9 cellular contexts compared by ENCODE assay signal in the genomic region with DNA sequence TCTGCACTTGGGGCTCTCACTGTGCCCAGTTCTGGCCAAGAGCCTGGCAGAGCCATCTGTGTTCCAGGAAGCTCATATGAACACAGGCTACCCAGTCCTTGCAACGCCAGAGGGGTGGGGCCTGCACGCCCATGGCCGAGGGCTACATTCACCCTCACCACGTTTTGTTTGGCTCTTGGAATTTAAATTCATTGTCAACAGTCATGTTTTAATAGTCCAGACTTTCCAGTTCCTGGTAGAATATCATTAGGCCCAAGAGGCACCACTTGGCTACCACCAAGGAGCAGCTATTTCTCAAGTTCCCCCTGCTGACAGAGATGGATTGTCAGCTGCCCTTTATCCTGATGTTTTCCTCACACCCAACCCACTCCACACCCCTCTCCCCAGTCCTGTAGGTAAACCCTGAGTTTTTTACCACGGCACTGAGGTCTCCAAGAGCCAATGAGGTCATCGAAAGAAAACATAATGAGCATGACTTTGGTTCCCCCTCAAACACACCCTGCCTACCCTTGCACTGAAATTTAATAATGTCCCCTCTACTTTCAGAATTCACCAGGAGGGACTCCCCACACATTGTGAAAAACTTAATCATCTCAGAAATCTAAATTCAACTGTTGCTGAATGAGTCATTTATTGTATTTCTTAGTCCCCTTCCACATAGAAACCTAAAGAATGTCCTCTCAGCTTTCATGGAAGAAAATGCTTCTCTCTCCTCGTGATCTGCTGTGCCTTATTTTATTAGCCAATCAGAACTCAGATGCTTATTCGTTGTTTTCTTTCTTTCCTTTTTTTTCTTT.
DNase-seq lines count a peak whose midpoint lies in the region; ATAC-seq and TF ChIP-seq lines count a peak whose summit lies in the region.
"Had no signal": no experiment of that assay in that cellular context is flagged by ENCODE, and none has a peak within 500 bp of the region (broad histone marks: within the 10 kb centered on the region; RNA-seq: fewer than 3 reads in every experiment).

No MANE protein-coding gene starts in this region.

- no peaks in the 10 kb centered on the region for H3K27me3 ChIP-seq in GM23338 (ENCODE audit: insufficient read depth)

- H3K4me1 ChIP-seq in GM23338 (ENCODE audit: insufficient read depth), result peaks cover 12% of the 10 kb centered on the region

- DNase-seq in Ammon's horn (ENCODE audit: low spot score) (peak; percentile 41), islet precursor cell (peak; percentile 48), cortex of kidney (lab: John Stamatoyannopoulos, UW) (no peak), NK-92 (lab: John Stamatoyannopoulos, UW; ENCODE audit: unreplicated experiment) (no peak), GM23338 (ENCODE audit: low spot score) (no peak)
- DNase-seq in activated CD4-positive, alpha-beta T cell treated with anti-CD3 and anti-CD28 coated beads, Interleukin-2, amount 10 ng/mL, durations not matched to agents 7 days and 5 days, result no peak

- ATAC-seq in GM21529 (IDR thresholded peaks at IDR 0.05; ENCODE audit: unreplicated experiment), result peak; percentile 71
- ATAC-seq in activated T-helper 17 cell treated with anti-CD3 and anti-CD28 coated beads, Interleukin-2, amount 50 U/mL, for 72 hours (replicated peaks), result peak; percentile 94
- ATAC-seq in GM23338, result no peak

- H3K27me3 Mint-ChIP-seq in activated T-helper 17 cell treated with anti-CD3 and anti-CD28 coated beads, Interleukin-2, amount 50 U/mL, for 72 hours, result no peaks in the 10 kb centered on the region
- H3K27me3 Mint-ChIP-seq in GM23338 (ENCODE audit: insufficient read depth, low read depth, poor library complexity), result peaks cover 15% of the 10 kb centered on the region
- no peaks in the 10 kb centered on the region for H3K27me3 Mint-ChIP-seq in activated CD4-positive, alpha-beta T cell treated with anti-CD3 and anti-CD28 coated beads, Interleukin-2, amount 10 ng/mL, durations not matched to agents 7 days and 5 days

- H3K27ac Mint-ChIP-seq in activated T-helper 17 cell treated with anti-CD3 and anti-CD28 coated beads, Interleukin-2, amount 50 U/mL, for 72 hours, result peak overlapping the region; percentile 27
- H3K27ac Mint-ChIP-seq in GM23338, result no peak overlapping the region
- no peak overlapping the region for H3K27ac Mint-ChIP-seq in activated CD4-positive, alpha-beta T cell treated with anti-CD3 and anti-CD28 coated beads, Interleukin-2, amount 10 ng/mL, durations not matched to agents 7 days and 5 days
- H3K27ac Mint-ChIP-seq: dendritic cell treated with granulocyte-macrophage colony-stimulating factor and Interleukin-4, amounts not matched to agents 40 ng/mL and 50 ng/mL, for 4 days had no signal

- no peaks in the 10 kb centered on the region for H3F3A ChIP-seq in GM23338 (replicated peaks; ENCODE audit: low read depth)

- H3K4me2 ChIP-seq in GM23338, result no peak overlapping the region

- POLR2A ChIA-PET in activated CD4-positive, alpha-beta T cell treated with anti-CD3 and anti-CD28 coated beads, Interleukin-2, amount 10 ng/mL, durations not matched to agents 7 days and 5 days (lab: Charles Lee), result no interaction called here

- no peaks in the 10 kb centered on the region for H3K9me3 Mint-ChIP-seq in activated T-helper 17 cell treated with anti-CD3 and anti-CD28 coated beads, Interleukin-2, amount 50 U/mL, for 72 hours
- no peaks in the 10 kb centered on the region for H3K9me3 Mint-ChIP-seq in GM23338
- H3K9me3 Mint-ChIP-seq in activated CD4-positive, alpha-beta T cell treated with anti-CD3 and anti-CD28 coated beads, Interleukin-2, amount 10 ng/mL, durations not matched to agents 7 days and 5 days, result no peaks in the 10 kb centered on the region
- H3K9me3 Mint-ChIP-seq: dendritic cell treated with granulocyte-macrophage colony-stimulating factor and Interleukin-4, amounts not matched to agents 40 ng/mL and 50 ng/mL, for 4 days had no signal

- no peaks in the 10 kb centered on the region for H4K20me1 ChIP-seq in GM23338 (replicated peaks; ENCODE audit: insufficient read depth)

- H3K79me2 ChIP-seq in GM23338 (replicated peaks; ENCODE audit: insufficient read depth), result no peaks in the 10 kb centered on the region

- no peak for TF ChIP-seq CTCF in GM23338 (conservative IDR thresholded peaks at IDR 0.05; ENCODE audit: low read depth in 2 of 2)

- H3K4me3 Mint-ChIP-seq in activated T-helper 17 cell treated with anti-CD3 and anti-CD28 coated beads, Interleukin-2, amount 50 U/mL, for 72 hours, result peak overlapping the region; percentile 3
- H3K4me3 Mint-ChIP-seq in GM23338, result no peak overlapping the region
- H3K4me3 Mint-ChIP-seq in activated CD4-positive, alpha-beta T cell treated with anti-CD3 and anti-CD28 coated beads, Interleukin-2, amount 10 ng/mL, durations not matched to agents 7 days and 5 days, result no peak overlapping the region
- H3K4me3 Mint-ChIP-seq: dendritic cell treated with granulocyte-macrophage colony-stimulating factor and Interleukin-4, amounts not matched to agents 40 ng/mL and 50 ng/mL, for 4 days had no signal

- H3K4me3 ChIP-seq in GM23338, result no peak overlapping the region

- no peaks in the 10 kb centered on the region for H3K9me2 ChIP-seq in GM23338 (ENCODE audit: insufficient read depth)

- no peak overlapping the region for H2AFZ ChIP-seq in GM23338

- CTCF ChIA-PET in activated CD4-positive, alpha-beta T cell treated with anti-CD3 and anti-CD28 coated beads, Interleukin-2, amount 10 ng/mL, durations not matched to agents 7 days and 5 days (lab: Charles Lee), result interaction anchor here (0.7 to 1.0 kb wide), 3 partner anchors 59 to 622 kb away, joined by 3 to 4 read pairs (median 3); no protein-coding TSS in a partner anchor

- H3K36me3 Mint-ChIP-seq in activated T-helper 17 cell treated with anti-CD3 and anti-CD28 coated beads, Interleukin-2, amount 50 U/mL, for 72 hours (ENCODE audit: low read depth), result no peaks in the 10 kb centered on the region
- no peaks in the 10 kb centered on the region for H3K36me3 Mint-ChIP-seq in GM23338 (ENCODE audit: low read depth)
- H3K36me3 Mint-ChIP-seq in activated CD4-positive, alpha-beta T cell treated with anti-CD3 and anti-CD28 coated beads, Interleukin-2, amount 10 ng/mL, durations not matched to agents 7 days and 5 days (ENCODE audit: low read depth), result no peaks in the 10 kb centered on the region

- H3K36me3 ChIP-seq in GM23338 (ENCODE audit: insufficient read depth), result no peaks in the 10 kb centered on the region

- H3K4me1 Mint-ChIP-seq in activated T-helper 17 cell treated with anti-CD3 and anti-CD28 coated beads, Interleukin-2, amount 50 U/mL, for 72 hours, result peaks cover 8% of the 10 kb centered on the region
- peaks cover 23% of the 10 kb centered on the region for H3K4me1 Mint-ChIP-seq in GM23338
- H3K4me1 Mint-ChIP-seq in activated CD4-positive, alpha-beta T cell treated with anti-CD3 and anti-CD28 coated beads, Interleukin-2, amount 10 ng/mL, durations not matched to agents 7 days and 5 days, result peaks cover 9% of the 10 kb centered on the region

- H3K27ac ChIP-seq in GM23338 (ENCODE audit: low read depth), result no peak overlapping the region

TF ChIP-seq in GM23338, 12 proteins besides CTCF, POLR2A, EP300 and RAD21:
- TF ChIP-seq ZNF114 (CRISPR knock-in tag; IDR thresholded peaks at IDR 0.05) (no peak), EZH2phosphoT487 (IDR thresholded peaks at IDR 0.05; ENCODE audit: unreplicated experiment) (no peak), POLR2AphosphoS5 (IDR thresholded peaks at IDR 0.05; ENCODE audit: low read depth) (no peak), EZH2 (IDR thresholded peaks at IDR 0.05; ENCODE audit: low read depth, unreplicated experiment) (no peak), CREB1 (CRISPR knock-in tag; IDR thresholded peaks at IDR 0.05; ENCODE audit: low read depth) (no peak), ETS1 (IDR thresholded peaks at IDR 0.05) (no peak), JUNB (IDR thresholded peaks at IDR 0.05; ENCODE audit: unreplicated experiment) (no peak), NANOG (IDR thresholded peaks at IDR 0.05; ENCODE audit: borderline replicate concordance) (no peak), REST (IDR thresholded peaks at IDR 0.05; ENCODE audit: unreplicated experiment) (no peak), STAT1 (IDR thresholded peaks at IDR 0.05; ENCODE audit: unreplicated experiment) (no peak)

Comparison
In these comparisons a context has a peak if more than half of its experiments do, and no peak if none do; other contexts are left out.
1. DNase-seq: peak in Ammon's horn (single experiment) and islet precursor cell (single experiment); none in cortex of kidney (single experiment), NK-92 (single experiment), GM23338 (single experiment) and activated CD4-positive, alpha-beta T cell treated with anti-CD3 and anti-CD28 coated beads, Interleukin-2, amount 10 ng/mL, durations not matched to agents 7 days and 5 days (single experiment).